In genomic region chr1:2236695-2237677, GRCh38 we compare ENCODE assay signal across 9 cellular contexts. TPM values are rescaled to one million over a fixed set of nuclear protein-coding genes. Genes with fewer than 3 reads are reported as not detected.
DNase-seq lines count a peak whose midpoint lies in the region; ATAC-seq and TF ChIP-seq lines count a peak whose summit lies in the region.
"Had no signal": no experiment of that assay in that cellular context is flagged by ENCODE, and none has a peak within 500 bp of the region (broad histone marks: within the 10 kb centered on the region; RNA-seq: fewer than 3 reads in every experiment).

No MANE protein-coding gene starts in this region.

- no peak for TF ChIP-seq POLR2A in uterus (IDR thresholded peaks at IDR 0.05)

- peak overlapping the region in 1 of 2 donors; percentile 35 for H3K4me3 ChIP-seq in muscle layer of colon (ENCODE audit: low read depth in 1 of 2, low read length in 2 of 2)
- peak overlapping the region in 1 of 2 donors; percentile 2 for H3K4me3 ChIP-seq in uterus
- H3K4me3 ChIP-seq in Caco-2 (ENCODE audit: low read depth, low read length): no peak overlapping the region

- H3K27me3 ChIP-seq in muscle layer of colon (ENCODE audit: control insufficient read depth in 1 of 2, insufficient read depth in 2 of 2, low read length in 2 of 2) (no peaks in the 10 kb centered on the region), uterus (no peaks in the 10 kb centered on the region), Caco-2 (replicated peaks; ENCODE audit: control insufficient read depth, insufficient read depth, low read length) (no peaks in the 10 kb centered on the region)

- H3K27me3 Mint-ChIP-seq in natural killer cell (ENCODE audit: low read depth in 2 of 2) (no peaks in the 10 kb centered on the region), Caco-2 (ENCODE audit: insufficient read depth, unreplicated experiment) (no peaks in the 10 kb centered on the region)
- no peaks in the 10 kb centered on the region for H3K27me3 Mint-ChIP-seq in natural killer cell treated with Interleukin-12 subunit alpha and Interleukin-12 subunit beta and Interleukin-15 and Interleukin-18, amount 100 ng/mL, for 72 hours

- POLR2A ChIA-PET in Caco-2 (lab: Charles Lee): no interaction called here

- intact Hi-C loops in natural killer cell (cut with micrococcal nuclease) (no loop called here), uterus (cut with DNase I; ENCODE audit: low total_unique reads) (no loop called here), Caco-2 (cut with micrococcal nuclease; ENCODE audit: unreplicated experiment) (no loop called here)

- peaks cover 100% of the 10 kb centered on the region for H3K4me1 ChIP-seq in muscle layer of colon (ENCODE audit: insufficient read depth, low read length)
- H3K4me1 ChIP-seq in uterus: peaks cover 34 to 82% of the 10 kb centered on the region in 2 donors
- H3K4me1 ChIP-seq in Caco-2: no peaks in the 10 kb centered on the region

- H3K4me3 Mint-ChIP-seq in natural killer cell: peak overlapping the region; percentile 57
- no peak overlapping the region for H3K4me3 Mint-ChIP-seq in natural killer cell treated with Interleukin-12 subunit alpha and Interleukin-12 subunit beta and Interleukin-15 and Interleukin-18, amount 100 ng/mL, for 72 hours
- no peak overlapping the region for H3K4me3 Mint-ChIP-seq in Caco-2 (ENCODE audit: unreplicated experiment)

- no peaks in the 10 kb centered on the region for H3K9me3 ChIP-seq in muscle layer of colon (ENCODE audit: low read length)
- no peaks in the 10 kb centered on the region for H3K9me3 ChIP-seq in uterus
- no peaks in the 10 kb centered on the region for H3K9me3 ChIP-seq in Caco-2

- no peak for TF ChIP-seq CTCF in natural killer cell (IDR thresholded peaks at IDR 0.05)
- no peak for TF ChIP-seq CTCF in uterus (IDR thresholded peaks at IDR 0.05)
- TF ChIP-seq CTCF in Caco-2 (IDR thresholded peaks at IDR 0.05; ENCODE audit: insufficient read depth in 1 of 2, low read depth in 1 of 2, low read length in 1 of 2, severe bottlenecking in 1 of 2, unreplicated experiment in 1 of 2): no peak

- H3K4me1 Mint-ChIP-seq in natural killer cell (peaks cover 64 to 65% of the 10 kb centered on the region in 2 donors), Caco-2 (ENCODE audit: low read depth, unreplicated experiment) (peaks cover under 1% of the 10 kb centered on the region)
- peaks cover 42 to 43% of the 10 kb centered on the region in 2 donors for H3K4me1 Mint-ChIP-seq in natural killer cell treated with Interleukin-12 subunit alpha and Interleukin-12 subunit beta and Interleukin-15 and Interleukin-18, amount 100 ng/mL, for 72 hours (ENCODE audit: low read depth in 2 of 2)

- H3K9ac ChIP-seq in muscle layer of colon (ENCODE audit: low read length): peak overlapping the region; percentile 30

- H3K27ac ChIP-seq in muscle layer of colon (ENCODE audit: low read depth, low read length) (no peak overlapping the region), uterus (peak overlapping the region; percentile 10 to 83)

- no peaks in the 10 kb centered on the region for H3K9me3 Mint-ChIP-seq in natural killer cell
- no peaks in the 10 kb centered on the region for H3K9me3 Mint-ChIP-seq in natural killer cell treated with Interleukin-12 subunit alpha and Interleukin-12 subunit beta and Interleukin-15 and Interleukin-18, amount 100 ng/mL, for 72 hours
- no peaks in the 10 kb centered on the region for H3K9me3 Mint-ChIP-seq in activated naive CD4-positive, alpha-beta T cell treated with anti-CD3 and anti-CD28 coated beads, Interleukin-2, amount 50 U/mL, for 72 hours
- H3K9me3 Mint-ChIP-seq in Caco-2 (ENCODE audit: unreplicated experiment): no peaks in the 10 kb centered on the region

- DNase-seq in natural killer cell (no peak), uterus (no peak), Caco-2 (no peak), DMS153 treated with DMSO at 0.1 percent for 48 hours (lab: John Stamatoyannopoulos, UW; ENCODE audit: unreplicated experiment) (no peak), NOMO-1 (lab: John Stamatoyannopoulos, UW; ENCODE audit: unreplicated experiment in 2 of 2) (no peak)
- DNase-seq in natural killer cell treated with Interleukin-12 subunit alpha and Interleukin-12 subunit beta and Interleukin-15 and Interleukin-18, amount 100 ng/mL, for 72 hours (ENCODE audit: low spot score): no peak
- no peak for DNase-seq in activated naive CD4-positive, alpha-beta T cell treated with anti-CD3 and anti-CD28 coated beads, Interleukin-2, amount 50 U/mL, for 72 hours (ENCODE audit: low spot score in 2 of 2)
- DNase-seq: NCI-H187 had no signal

- no peak for ATAC-seq in natural killer cell
- no peak for ATAC-seq in natural killer cell treated with Interleukin-12 subunit alpha and Interleukin-12 subunit beta and Interleukin-15 and Interleukin-18, amount 100 ng/mL, for 72 hours
- peak; percentile 1 to 52 for ATAC-seq in activated naive CD4-positive, alpha-beta T cell treated with anti-CD3 and anti-CD28 coated beads, Interleukin-2, amount 50 U/mL, for 72 hours

- no TSS peak for BruUV-seq in Caco-2 (replicated peaks; lab: Mats Ljungman, UMichigan)

- H3K36me3 ChIP-seq in muscle layer of colon (ENCODE audit: insufficient read depth, low read length) (peaks cover 9% of the 10 kb centered on the region), uterus (no peaks in the 10 kb centered on the region), Caco-2 (ENCODE audit: control insufficient read depth, insufficient read depth, low read length) (no peaks in the 10 kb centered on the region)

- CTCF ChIA-PET in Caco-2 (lab: Charles Lee): no interaction called here

- H3K27ac Mint-ChIP-seq in natural killer cell (peak overlapping the region in 1 of 2 donors; percentile 97), Caco-2 (ENCODE audit: unreplicated experiment) (no peak overlapping the region)
- H3K27ac Mint-ChIP-seq in natural killer cell treated with Interleukin-12 subunit alpha and Interleukin-12 subunit beta and Interleukin-15 and Interleukin-18, amount 100 ng/mL, for 72 hours: no peak overlapping the region
- H3K27ac Mint-ChIP-seq in activated naive CD4-positive, alpha-beta T cell treated with anti-CD3 and anti-CD28 coated beads, Interleukin-2, amount 50 U/mL, for 72 hours: peak overlapping the region; percentile 79 to 88

- H3K36me3 Mint-ChIP-seq in natural killer cell (no peaks in the 10 kb centered on the region), Caco-2 (ENCODE audit: insufficient read depth, unreplicated experiment) (peaks cover 5% of the 10 kb centered on the region)
- H3K36me3 Mint-ChIP-seq in natural killer cell treated with Interleukin-12 subunit alpha and Interleukin-12 subunit beta and Interleukin-15 and Interleukin-18, amount 100 ng/mL, for 72 hours: no peaks in the 10 kb centered on the region
- peaks cover 3 to 20% of the 10 kb centered on the region in 2 donors for H3K36me3 Mint-ChIP-seq in activated naive CD4-positive, alpha-beta T cell treated with anti-CD3 and anti-CD28 coated beads, Interleukin-2, amount 50 U/mL, for 72 hours

RNA-seq across cellular contexts. Expression of gene SKI, which starts 8.9 kb away (rescaled TPM):
- total RNA-seq in natural killer cell: 100 to 1,000 TPM in 2 of 3 donors, 10 to 100 TPM in 1; 96.9 to 145 (median 140) TPM
- total RNA-seq in natural killer cell treated with Interleukin-12 subunit alpha and Interleukin-12 subunit beta and Interleukin-15 and Interleukin-18, amount 100 ng/mL, for 72 hours: 10 to 100 TPM; 16.5 to 42.7 TPM
- total RNA-seq in activated naive CD4-positive, alpha-beta T cell treated with anti-CD3 and anti-CD28 coated beads, Interleukin-2, amount 50 U/mL, for 72 hours: 10 to 100 TPM; 26.6 to 43.8 TPM
- 100 to 1,000 TPM in 1 of 4 donors, 10 to 100 TPM in 3; 22.8 to 148 (median 34.9) TPM for total RNA-seq in uterus
- total RNA-seq in Caco-2 (2022): 38.2 and 39.8 TPM in 2 replicates

RNA-seq across cellular contexts. Expression of gene FAAP20, which starts 42.4 kb away (rescaled TPM):
- total RNA-seq in natural killer cell (10 to 100 TPM; 40.3 to 53.0 (median 43.3) TPM), uterus (10 to 100 TPM in 2 of 4 donors, 1 to 10 TPM in 2; 1.5 to 68.5 (median 15.4) TPM), Caco-2 (2022) (62.5 and 72.4 TPM in 2 replicates)
- total RNA-seq in natural killer cell treated with Interleukin-12 subunit alpha and Interleukin-12 subunit beta and Interleukin-15 and Interleukin-18, amount 100 ng/mL, for 72 hours: 10 to 100 TPM; 43.4 to 61.8 TPM
- 10 to 100 TPM; 59.1 to 66.9 TPM for total RNA-seq in activated naive CD4-positive, alpha-beta T cell treated with anti-CD3 and anti-CD28 coated beads, Interleukin-2, amount 50 U/mL, for 72 hours

Comparison
In these comparisons a context has a peak if more than half of its experiments do, and no peak if none do; other contexts are left out.
1. ATAC-seq: peak in activated naive CD4-positive, alpha-beta T cell treated with anti-CD3 and anti-CD28 coated beads, Interleukin-2, amount 50 U/mL, for 72 hours (2 of 2); none in natural killer cell (0 of 3) and natural killer cell treated with Interleukin-12 subunit alpha and Interleukin-12 subunit beta and Interleukin-15 and Interleukin-18, amount 100 ng/mL, for 72 hours (0 of 2).
2. H3K27ac Mint-ChIP-seq: peak in activated naive CD4-positive, alpha-beta T cell treated with anti-CD3 and anti-CD28 coated beads, Interleukin-2, amount 50 U/mL, for 72 hours (2 of 2); none in natural killer cell treated with Interleukin-12 subunit alpha and Interleukin-12 subunit beta and Interleukin-15 and Interleukin-18, amount 100 ng/mL, for 72 hours (0 of 2) and Caco-2 (single experiment).